In genomic region chr18:9546468-9546867, GRCh38 we compare ENCODE assay signal across 14 cellular contexts.
A peak's percentile ranks its signal among the peaks of the same experiment; 100 is the strongest.
DNase-seq lines count a peak whose midpoint lies in the region; ATAC-seq lines count a peak whose summit lies in the region.
"Had no signal": no experiment of that assay in that cellular context is flagged by ENCODE, and none has a peak within 500 bp of the region (broad histone marks: within the 10 kb centered on the region; RNA-seq: fewer than 3 reads in every experiment).

No MANE protein-coding gene starts in this region.

- H3K4me1 Mint-ChIP-seq in activated T-helper 17 cell treated with anti-CD3 and anti-CD28 coated beads, Interleukin-2, amount 50 U/mL, for 72 hours = no peaks in the 10 kb centered on the region
- peaks cover 15% of the 10 kb centered on the region for H3K4me1 Mint-ChIP-seq in stimulated activated effector memory CD8-positive, alpha-beta T cell treated with anti-CD3 and anti-CD28 coated beads, Interleukin-12 subunit alpha, Interleukin-12 subunit beta, amount 100 ng/mL, for 72 hours
- H3K4me1 Mint-ChIP-seq: CD14-positive monocyte had no signal

- H3K4me3 Mint-ChIP-seq in activated T-helper 17 cell treated with anti-CD3 and anti-CD28 coated beads, Interleukin-2, amount 50 U/mL, for 72 hours = no peak overlapping the region
- H3K4me3 Mint-ChIP-seq in stimulated activated effector memory CD8-positive, alpha-beta T cell treated with anti-CD3 and anti-CD28 coated beads, Interleukin-12 subunit alpha, Interleukin-12 subunit beta, amount 100 ng/mL, for 72 hours = no peak overlapping the region
- H3K4me3 Mint-ChIP-seq: CD14-positive monocyte; CD8-positive, alpha-beta T cell; GM23338 had no signal

- no peak for ATAC-seq in activated T-helper 17 cell treated with anti-CD3 and anti-CD28 coated beads, Interleukin-2, amount 50 U/mL, for 72 hours (replicated peaks)
- no peak for ATAC-seq in stimulated activated effector memory CD8-positive, alpha-beta T cell treated with anti-CD3 and anti-CD28 coated beads, Interleukin-12 subunit alpha, Interleukin-12 subunit beta, amount 100 ng/mL, for 72 hours
- ATAC-seq: CD8-positive, alpha-beta T cell; GM23338 had no signal

- no peaks in the 10 kb centered on the region for H3K27me3 Mint-ChIP-seq in activated T-helper 17 cell treated with anti-CD3 and anti-CD28 coated beads, Interleukin-2, amount 50 U/mL, for 72 hours

- H3K27ac Mint-ChIP-seq in activated T-helper 17 cell treated with anti-CD3 and anti-CD28 coated beads, Interleukin-2, amount 50 U/mL, for 72 hours = peak overlapping the region; percentile 62
- H3K27ac Mint-ChIP-seq in stimulated activated effector memory CD8-positive, alpha-beta T cell treated with anti-CD3 and anti-CD28 coated beads, Interleukin-12 subunit alpha, Interleukin-12 subunit beta, amount 100 ng/mL, for 72 hours = peak overlapping the region; percentile 68
- H3K27ac Mint-ChIP-seq: CD14-positive monocyte; CD8-positive, alpha-beta T cell; GM23338 had no signal

- no peaks in the 10 kb centered on the region for H3K9me3 Mint-ChIP-seq in activated T-helper 17 cell treated with anti-CD3 and anti-CD28 coated beads, Interleukin-2, amount 50 U/mL, for 72 hours
- no peaks in the 10 kb centered on the region for H3K9me3 Mint-ChIP-seq in stimulated activated effector memory CD8-positive, alpha-beta T cell treated with anti-CD3 and anti-CD28 coated beads, Interleukin-12 subunit alpha, Interleukin-12 subunit beta, amount 100 ng/mL, for 72 hours
- H3K9me3 Mint-ChIP-seq: CD14-positive monocyte; CD8-positive, alpha-beta T cell; GM23338 had no signal

- DNase-seq in DMS53 (lab: John Stamatoyannopoulos, UW) (peak; percentile 56), DMS53 treated with DMSO at 0.1 percent for 48 hours (lab: John Stamatoyannopoulos, UW; ENCODE audit: unreplicated experiment) (no peak), NCI-H2171 treated with DMSO at 0.1 percent for 48 hours (lab: John Stamatoyannopoulos, UW) (peak; percentile 68), hypothalamus (lab: John Stamatoyannopoulos, UW) (no peak), activated gamma-delta T cell treated with Interleukin-2 at 50 U/mL for 16 hours (no peak), cerebellar cortex (ENCODE audit: low spot score) (no peak)
- DNase-seq in stimulated activated effector memory CD8-positive, alpha-beta T cell treated with anti-CD3 and anti-CD28 coated beads, Interleukin-12 subunit alpha, Interleukin-12 subunit beta, amount 100 ng/mL, for 72 hours (ENCODE audit: low spot score in 2 of 2) = no peak
- DNase-seq: CD8-positive, alpha-beta T cell; COR-L47; DMS153; H7 had no signal

- H3K36me3 Mint-ChIP-seq in activated T-helper 17 cell treated with anti-CD3 and anti-CD28 coated beads, Interleukin-2, amount 50 U/mL, for 72 hours (ENCODE audit: low read depth) = peaks cover 59% of the 10 kb centered on the region
- peaks cover 55% of the 10 kb centered on the region for H3K36me3 Mint-ChIP-seq in stimulated activated effector memory CD8-positive, alpha-beta T cell treated with anti-CD3 and anti-CD28 coated beads, Interleukin-12 subunit alpha, Interleukin-12 subunit beta, amount 100 ng/mL, for 72 hours

Comparison
In these comparisons a context has a peak if more than half of its experiments do, and no peak if none do; other contexts are left out.
1. DNase-seq: peak in DMS53 (single experiment) and NCI-H2171 treated with DMSO at 0.1 percent for 48 hours (single experiment); none in DMS53 treated with DMSO at 0.1 percent for 48 hours (single experiment), stimulated activated effector memory CD8-positive, alpha-beta T cell treated with anti-CD3 and anti-CD28 coated beads, Interleukin-12 subunit alpha, Interleukin-12 subunit beta, amount 100 ng/mL, for 72 hours (0 of 2), hypothalamus (0 of 51), activated gamma-delta T cell treated with Interleukin-2 at 50 U/mL for 16 hours (single experiment) and cerebellar cortex (single experiment).